11 cellular contexts compared by ENCODE assay signal in genomic region chr3:100954990-100955389, GRCh38. TPM values are rescaled to one million over a fixed set of nuclear protein-coding genes. Genes with fewer than 3 reads are reported as not detected.
DNase-seq lines count a peak whose midpoint lies in the region; ATAC-seq and TF ChIP-seq lines count a peak whose summit lies in the region.
"Had no signal": no experiment of that assay in that cellular context is flagged by ENCODE, and none has a peak within 500 bp of the region (broad histone marks: within the 10 kb centered on the region; RNA-seq: fewer than 3 reads in every experiment).

No MANE protein-coding gene starts in this region.

- no peaks in the 10 kb centered on the region for H3K9me3 ChIP-seq in gastrocnemius medialis
- H3K9me3 ChIP-seq in CD4-positive, alpha-beta T cell (ENCODE audit: control insufficient read depth, low read length) = peaks cover 4% of the 10 kb centered on the region
- H3K9me3 ChIP-seq: right lobe of liver had no signal

- H3K4me3 Mint-ChIP-seq in CD4-positive, alpha-beta T cell = no peak overlapping the region
- no peak overlapping the region for H3K4me3 Mint-ChIP-seq in stimulated activated effector memory CD8-positive, alpha-beta T cell treated with anti-CD3 and anti-CD28 coated beads, Interleukin-12 subunit alpha, Interleukin-12 subunit beta, amount 100 ng/mL, for 72 hours
- H3K4me3 Mint-ChIP-seq: CD4-positive, CD25-positive, alpha-beta regulatory T cell; stimulated activated naive B cell treated with anti-CD40 and anti-IgM and Interleukin-4, amounts not matched to agents 10 μg/mL and 1 μg/mL and 100 μg/mL, for 72 hours had no signal

- peak; percentile 99 for DNase-seq in EH (ENCODE audit: low read depth)
- DNase-seq in amniotic stem cell (lab: John Stamatoyannopoulos, UW) = peak; percentile 84
- peak; percentile 69 for DNase-seq in glomerular visceral epithelial cell (ENCODE audit: extremely low spot score)
- peak; percentile 52 to 67 for DNase-seq in gastrocnemius medialis
- no peak for DNase-seq in NCI-H2227 (lab: John Stamatoyannopoulos, UW; ENCODE audit: unreplicated experiment)
- DNase-seq in CD4-positive, alpha-beta T cell = no peak
- DNase-seq in MV-4-11 (lab: John Stamatoyannopoulos, UW) = no peak
- DNase-seq in stimulated activated effector memory CD8-positive, alpha-beta T cell treated with anti-CD3 and anti-CD28 coated beads, Interleukin-12 subunit alpha, Interleukin-12 subunit beta, amount 100 ng/mL, for 72 hours (ENCODE audit: low spot score in 2 of 2) = no peak
- DNase-seq: CD4-positive, CD25-positive, alpha-beta regulatory T cell; right lobe of liver; stimulated activated naive B cell treated with anti-CD40 and anti-IgM and Interleukin-4, amounts not matched to agents 10 μg/mL and 1 μg/mL and 100 μg/mL, for 72 hours had no signal

- peak in 1 of 2 donors; percentile 26 for TF ChIP-seq POLR2A in gastrocnemius medialis (IDR thresholded peaks at IDR 0.05)

- peaks cover 9% of the 10 kb centered on the region for H3K27me3 Mint-ChIP-seq in CD4-positive, alpha-beta T cell
- H3K27me3 Mint-ChIP-seq: stimulated activated naive B cell treated with anti-CD40 and anti-IgM and Interleukin-4, amounts not matched to agents 10 μg/mL and 1 μg/mL and 100 μg/mL, for 72 hours had no signal

- H3K4me1 ChIP-seq in gastrocnemius medialis = no peaks in the 10 kb centered on the region
- H3K4me1 ChIP-seq: right lobe of liver had no signal

- no peaks in the 10 kb centered on the region for H3K27me3 ChIP-seq in gastrocnemius medialis
- no peaks in the 10 kb centered on the region for H3K27me3 ChIP-seq in CD4-positive, alpha-beta T cell (ENCODE audit: control insufficient read depth, insufficient read depth, low read length)
- H3K27me3 ChIP-seq: right lobe of liver had no signal

- no peaks in the 10 kb centered on the region for H3K36me3 Mint-ChIP-seq in CD4-positive, alpha-beta T cell (ENCODE audit: low read depth)
- H3K36me3 Mint-ChIP-seq in stimulated activated effector memory CD8-positive, alpha-beta T cell treated with anti-CD3 and anti-CD28 coated beads, Interleukin-12 subunit alpha, Interleukin-12 subunit beta, amount 100 ng/mL, for 72 hours = no peaks in the 10 kb centered on the region
- H3K36me3 Mint-ChIP-seq: CD4-positive, CD25-positive, alpha-beta regulatory T cell; stimulated activated naive B cell treated with anti-CD40 and anti-IgM and Interleukin-4, amounts not matched to agents 10 μg/mL and 1 μg/mL and 100 μg/mL, for 72 hours had no signal

- CTCF ChIA-PET in CD4-positive, alpha-beta T cell (lab: Charles Lee) = no interaction called here

- in situ Hi-C loops in gastrocnemius medialis (cut with MboI; ENCODE audit: low sequenced_read_pairs in 4 of 4) = no loop called here

- TF ChIP-seq CTCF in gastrocnemius medialis (IDR thresholded peaks at IDR 0.05 in 4 of 5, conservative IDR thresholded peaks at IDR 0.05 in 1 of 5) = no peak
- TF ChIP-seq CTCF in CD4-positive, alpha-beta T cell (IDR thresholded peaks at IDR 0.05) = no peak

- POLR2A ChIA-PET in CD4-positive, alpha-beta T cell (lab: Charles Lee) = no interaction called here

- no peaks in the 10 kb centered on the region for H3K4me1 Mint-ChIP-seq in CD4-positive, alpha-beta T cell (ENCODE audit: low read depth)
- no peaks in the 10 kb centered on the region for H3K4me1 Mint-ChIP-seq in stimulated activated effector memory CD8-positive, alpha-beta T cell treated with anti-CD3 and anti-CD28 coated beads, Interleukin-12 subunit alpha, Interleukin-12 subunit beta, amount 100 ng/mL, for 72 hours
- H3K4me1 Mint-ChIP-seq: CD4-positive, CD25-positive, alpha-beta regulatory T cell; stimulated activated naive B cell treated with anti-CD40 and anti-IgM and Interleukin-4, amounts not matched to agents 10 μg/mL and 1 μg/mL and 100 μg/mL, for 72 hours had no signal

- no peaks in the 10 kb centered on the region for H3K36me3 ChIP-seq in gastrocnemius medialis
- H3K36me3 ChIP-seq: right lobe of liver had no signal

- H3K9me3 Mint-ChIP-seq in CD4-positive, alpha-beta T cell = no peaks in the 10 kb centered on the region
- H3K9me3 Mint-ChIP-seq in stimulated activated effector memory CD8-positive, alpha-beta T cell treated with anti-CD3 and anti-CD28 coated beads, Interleukin-12 subunit alpha, Interleukin-12 subunit beta, amount 100 ng/mL, for 72 hours = peaks cover 2% of the 10 kb centered on the region

- peak overlapping the region in 3 of 4 donors; percentile 39 to 49 (median 46) for H3K27ac ChIP-seq in gastrocnemius medialis
- H3K27ac ChIP-seq in CD4-positive, alpha-beta T cell (ENCODE audit: low read depth, low read length) = no peak overlapping the region
- H3K27ac ChIP-seq: right lobe of liver had no signal

- H3K27ac Mint-ChIP-seq in CD4-positive, alpha-beta T cell = no peak overlapping the region
- no peak overlapping the region for H3K27ac Mint-ChIP-seq in stimulated activated effector memory CD8-positive, alpha-beta T cell treated with anti-CD3 and anti-CD28 coated beads, Interleukin-12 subunit alpha, Interleukin-12 subunit beta, amount 100 ng/mL, for 72 hours
- H3K27ac Mint-ChIP-seq: CD4-positive, CD25-positive, alpha-beta regulatory T cell; stimulated activated naive B cell treated with anti-CD40 and anti-IgM and Interleukin-4, amounts not matched to agents 10 μg/mL and 1 μg/mL and 100 μg/mL, for 72 hours had no signal

- no peak overlapping the region for H3K4me3 ChIP-seq in gastrocnemius medialis
- H3K4me3 ChIP-seq: right lobe of liver had no signal

- ATAC-seq in gastrocnemius medialis = peak; percentile 88 to 93
- no peak for ATAC-seq in CD4-positive, alpha-beta T cell (ENCODE audit: poor library complexity)
- ATAC-seq in stimulated activated effector memory CD8-positive, alpha-beta T cell treated with anti-CD3 and anti-CD28 coated beads, Interleukin-12 subunit alpha, Interleukin-12 subunit beta, amount 100 ng/mL, for 72 hours = no peak
- ATAC-seq: stimulated activated naive B cell treated with anti-CD40 and anti-IgM and Interleukin-4, amounts not matched to agents 10 μg/mL and 1 μg/mL and 100 μg/mL, for 72 hours had no signal

- intact Hi-C loops in gastrocnemius medialis (cut with DNase I; ENCODE audit: low total_unique reads) = no loop called here
- intact Hi-C loops in CD4-positive, alpha-beta T cell (cut with DNase I, micrococcal nuclease) = no loop called here

RNA-seq across cellular contexts. Expression of gene ABI3BP, which starts 38.2 kb away (rescaled TPM):
- total RNA-seq in gastrocnemius medialis = 10 to 100 TPM; 15.3 to 21.8 (median 19.5) TPM
- total RNA-seq in CD4-positive, alpha-beta T cell = not detected
- total RNA-seq: CD4-positive, CD25-positive, alpha-beta regulatory T cell had no signal

Comparison
In these comparisons a context has a peak if more than half of its experiments do, and no peak if none do; other contexts are left out.
1. DNase-seq: peak in EH (single experiment), amniotic stem cell (single experiment), glomerular visceral epithelial cell (single experiment) and gastrocnemius medialis (2 of 2); none in NCI-H2227 (single experiment), CD4-positive, alpha-beta T cell (0 of 10), MV-4-11 (single experiment) and stimulated activated effector memory CD8-positive, alpha-beta T cell treated with anti-CD3 and anti-CD28 coated beads, Interleukin-12 subunit alpha, Interleukin-12 subunit beta, amount 100 ng/mL, for 72 hours (0 of 2).
2. ATAC-seq: peak in gastrocnemius medialis (2 of 2); none in CD4-positive, alpha-beta T cell (single experiment) and stimulated activated effector memory CD8-positive, alpha-beta T cell treated with anti-CD3 and anti-CD28 coated beads, Interleukin-12 subunit alpha, Interleukin-12 subunit beta, amount 100 ng/mL, for 72 hours (single experiment).
3. RNA of gene ABI3BP, which starts 38.2 kb away (total RNA-seq): 15.3 to 21.8 TPM in gastrocnemius medialis; not detected in CD4-positive, alpha-beta T cell; every median in the first group is over 10 times any median in the second.